ENCODE assay signal across 8 cellular contexts in genomic region chrX:21943460-21944135, GRCh38. TPM values are rescaled to one million over a fixed set of nuclear protein-coding genes. Genes with fewer than 3 reads are reported as not detected.
DNase-seq lines count a peak whose midpoint lies in the region; TF ChIP-seq lines count a peak whose summit lies in the region.

No MANE protein-coding gene starts in this region.

- 32 to 43% (median 41%) methylated on average over 11 of the region's 11 CpGs for WGBS in adrenal gland, 4 donors

- no peaks in the 10 kb centered on the region for H3K9me3 ChIP-seq in adrenal gland (replicated peaks in 1 of 3)

- DNase-seq in AG08395 (ENCODE audit: low spot score) (peak; percentile 86), HK-2 (ENCODE audit: unreplicated experiment) (peak; percentile 41), adrenal gland (peak in 2 of 7 donors; percentile 12 to 15), kidney epithelial cell (ENCODE audit: low read depth) (peak; percentile 68), epidermal melanocyte (ENCODE audit: insufficient read length, low spot score) (no peak), NCI-H2196 (lab: John Stamatoyannopoulos, UW; ENCODE audit: unreplicated experiment) (no peak), NCI-H128 (lab: John Stamatoyannopoulos, UW; ENCODE audit: unreplicated experiment) (no peak)
- DNase-seq in NK-92 treated with Interleukin-12 subunit alpha and Interleukin-12 subunit beta, amount 100 ng/mL, for 24 hours (lab: John Stamatoyannopoulos, UW) = no peak

- H3K27ac ChIP-seq in adrenal gland = peak overlapping the region in 4 of 5 donors; percentile 23 to 78 (median 56)

- no peak for TF ChIP-seq CTCF in adrenal gland (IDR thresholded peaks at IDR 0.05)
- no peak for TF ChIP-seq CTCF in kidney epithelial cell (IDR thresholded peaks at IDR 0.05; ENCODE audit: insufficient read depth, low read length, poor library complexity, severe bottlenecking)

- TF ChIP-seq POLR2A in adrenal gland (IDR thresholded peaks at IDR 0.05) = no peak

- H3K27me3 ChIP-seq in adrenal gland = no peaks in the 10 kb centered on the region
- no peaks in the 10 kb centered on the region for H3K27me3 ChIP-seq in kidney epithelial cell (ENCODE audit: control insufficient read depth, insufficient read depth, low read length)

- intact Hi-C loops in adrenal gland (cut with DNase I) = no loop called here

- H3K4me1 ChIP-seq in adrenal gland (replicated peaks in 1 of 2) = peaks cover 4 to 19% of the 10 kb centered on the region in 2 donors

- H3K4me3 ChIP-seq in adrenal gland (no peak overlapping the region), kidney epithelial cell (ENCODE audit: low read depth, low read length) (peak overlapping the region; percentile 49)

- H3K36me3 ChIP-seq in adrenal gland (replicated peaks in 1 of 2) (no peaks in the 10 kb centered on the region), kidney epithelial cell (ENCODE audit: control insufficient read depth, insufficient read depth, low read length) (no peaks in the 10 kb centered on the region)

RNA-seq across cellular contexts. Expression of gene SMS, which starts 3.1 kb away (rescaled TPM):
- total RNA-seq in adrenal gland (100 to 1,000 TPM in 5 of 8 donors, 10 to 100 TPM in 3; 68.3 to 265 (median 131) TPM), kidney epithelial cell (129 and 142 TPM in 2 replicates)
- polyA plus RNA-seq in adrenal gland = 100 to 1,000 TPM in 1 of 3 donors, 10 to 100 TPM in 2; 78.6 to 138 (median 99.5) TPM

Comparison
In these comparisons a context has a peak if more than half of its experiments do, and no peak if none do; other contexts are left out.
1. DNase-seq: peak in AG08395 (single experiment), HK-2 (single experiment) and kidney epithelial cell (single experiment); none in epidermal melanocyte (single experiment), NCI-H2196 (single experiment), NCI-H128 (single experiment) and NK-92 treated with Interleukin-12 subunit alpha and Interleukin-12 subunit beta, amount 100 ng/mL, for 24 hours (single experiment).